ENCODE assay signal across 1 cellular context in genomic region chrX:49155900-49156837, GRCh38.
A peak's percentile ranks its signal among the peaks of the same experiment; 100 is the strongest.
TF ChIP-seq lines count a peak whose summit lies in the region.

No MANE protein-coding gene starts in this region.

TF ChIP-seq in K562, 482 proteins besides CTCF, POLR2A, EP300 and RAD21 (continues in another document):
- TF ChIP-seq HNRNPL (IDR thresholded peaks at IDR 0.05; ENCODE audit: low read depth, low read length) = peak; percentile 72; the same call in 1 of the 2 replicates
- no peak for TF ChIP-seq HDAC2 (IDR thresholded peaks at IDR 0.05)
- peak in 1 of 2 experiments; percentile 65; a peak in 1 of 4 replicates for TF ChIP-seq TEAD1 (CRISPR knock-in tag; IDR thresholded peaks at IDR 0.05)
- peak; percentile 71 for TF ChIP-seq POLR2B (IDR thresholded peaks at IDR 0.05; ENCODE audit: low read depth, partially characterized antibody)
- no peak for TF ChIP-seq ZNF699 (CRISPR knock-in tag; IDR thresholded peaks at IDR 0.05; ENCODE audit: insufficient replicate concordance)
- TF ChIP-seq ZNF589 (CRISPR knock-in tag; IDR thresholded peaks at IDR 0.05; ENCODE audit: low read depth) = peak; percentile 69; the same call in 1 of the 2 replicates
- peak; percentile 20 for TF ChIP-seq TBP (optimal IDR thresholded peaks at IDR 0.05; ENCODE audit: low read depth, low read length)
- peak; percentile 59; the same call in 1 of the 2 replicates for TF ChIP-seq ZNF766 (CRISPR knock-in tag; conservative IDR thresholded peaks at IDR 0.05)
- 0 out of 2 replicates have a peak, but pooled peaks have one; percentile 32 for TF ChIP-seq ZNF175 (CRISPR knock-in tag; IDR thresholded peaks at IDR 0.05; ENCODE audit: low read depth)
- peak; percentile 50; the same call in 1 of the 2 replicates for TF ChIP-seq PHF8 (IDR thresholded peaks at IDR 0.05; ENCODE audit: borderline replicate concordance, low read length)
- TF ChIP-seq, protein P1, sequence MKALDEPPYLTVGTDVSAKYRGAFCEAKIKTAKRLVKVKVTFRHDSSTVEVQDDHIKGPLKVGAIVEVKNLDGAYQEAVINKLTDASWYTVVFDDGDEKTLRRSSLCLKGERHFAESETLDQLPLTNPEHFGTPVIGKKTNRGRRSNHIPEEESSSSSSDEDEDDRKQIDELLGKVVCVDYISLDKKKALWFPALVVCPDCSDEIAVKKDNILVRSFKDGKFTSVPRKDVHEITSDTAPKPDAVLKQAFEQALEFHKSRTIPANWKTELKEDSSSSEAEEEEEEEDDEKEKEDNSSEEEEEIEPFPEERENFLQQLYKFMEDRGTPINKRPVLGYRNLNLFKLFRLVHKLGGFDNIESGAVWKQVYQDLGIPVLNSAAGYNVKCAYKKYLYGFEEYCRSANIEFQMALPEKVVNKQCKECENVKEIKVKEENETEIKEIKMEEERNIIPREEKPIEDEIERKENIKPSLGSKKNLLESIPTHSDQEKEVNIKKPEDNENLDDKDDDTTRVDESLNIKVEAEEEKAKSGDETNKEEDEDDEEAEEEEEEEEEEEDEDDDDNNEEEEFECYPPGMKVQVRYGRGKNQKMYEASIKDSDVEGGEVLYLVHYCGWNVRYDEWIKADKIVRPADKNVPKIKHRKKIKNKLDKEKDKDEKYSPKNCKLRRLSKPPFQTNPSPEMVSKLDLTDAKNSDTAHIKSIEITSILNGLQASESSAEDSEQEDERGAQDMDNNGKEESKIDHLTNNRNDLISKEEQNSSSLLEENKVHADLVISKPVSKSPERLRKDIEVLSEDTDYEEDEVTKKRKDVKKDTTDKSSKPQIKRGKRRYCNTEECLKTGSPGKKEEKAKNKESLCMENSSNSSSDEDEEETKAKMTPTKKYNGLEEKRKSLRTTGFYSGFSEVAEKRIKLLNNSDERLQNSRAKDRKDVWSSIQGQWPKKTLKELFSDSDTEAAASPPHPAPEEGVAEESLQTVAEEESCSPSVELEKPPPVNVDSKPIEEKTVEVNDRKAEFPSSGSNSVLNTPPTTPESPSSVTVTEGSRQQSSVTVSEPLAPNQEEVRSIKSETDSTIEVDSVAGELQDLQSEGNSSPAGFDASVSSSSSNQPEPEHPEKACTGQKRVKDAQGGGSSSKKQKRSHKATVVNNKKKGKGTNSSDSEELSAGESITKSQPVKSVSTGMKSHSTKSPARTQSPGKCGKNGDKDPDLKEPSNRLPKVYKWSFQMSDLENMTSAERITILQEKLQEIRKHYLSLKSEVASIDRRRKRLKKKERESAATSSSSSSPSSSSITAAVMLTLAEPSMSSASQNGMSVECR (CRISPR knock-in tag; IDR thresholded peaks at IDR 0.05) = peak; percentile 53; the same call in 1 of the 2 replicates
- TF ChIP-seq SMARCB1 (IDR thresholded peaks at IDR 0.05; ENCODE audit: insufficient read length, low read depth) = no peak
- TF ChIP-seq HNRNPH1 (optimal IDR thresholded peaks at IDR 0.05; ENCODE audit: low read depth, low read length) = no peak
- TF ChIP-seq KLF1 (tag; IDR thresholded peaks at IDR 0.05) = peak; percentile 45; the same call in 1 of the 2 replicates
- TF ChIP-seq SMARCE1 (IDR thresholded peaks at IDR 0.05) = 0 out of 2 replicates have a peak, but pooled peaks have one; percentile 48
- peak; percentile 86; the same call in 1 of the 2 replicates for TF ChIP-seq ZNF224 (CRISPR knock-in tag; IDR thresholded peaks at IDR 0.05)
- peak; percentile 44; the same call in 1 of the 2 replicates for TF ChIP-seq CREB3 (tag; conservative IDR thresholded peaks at IDR 0.05; ENCODE audit: low read depth)
- no peak for TF ChIP-seq ZBTB17 (CRISPR knock-in tag; IDR thresholded peaks at IDR 0.05)
- TF ChIP-seq ZBTB2 (IDR thresholded peaks at IDR 0.05) = 0 out of 2 replicates have a peak, but pooled peaks have one; percentile 25
- peak; percentile 96 for TF ChIP-seq MGA (IDR thresholded peaks at IDR 0.05)
- peak; percentile 63; the same call in 1 of the 2 replicates for TF ChIP-seq STAT6 (CRISPR knock-in tag; IDR thresholded peaks at IDR 0.05)
